9 cellular contexts compared by ENCODE assay signal in the genomic region with DNA sequence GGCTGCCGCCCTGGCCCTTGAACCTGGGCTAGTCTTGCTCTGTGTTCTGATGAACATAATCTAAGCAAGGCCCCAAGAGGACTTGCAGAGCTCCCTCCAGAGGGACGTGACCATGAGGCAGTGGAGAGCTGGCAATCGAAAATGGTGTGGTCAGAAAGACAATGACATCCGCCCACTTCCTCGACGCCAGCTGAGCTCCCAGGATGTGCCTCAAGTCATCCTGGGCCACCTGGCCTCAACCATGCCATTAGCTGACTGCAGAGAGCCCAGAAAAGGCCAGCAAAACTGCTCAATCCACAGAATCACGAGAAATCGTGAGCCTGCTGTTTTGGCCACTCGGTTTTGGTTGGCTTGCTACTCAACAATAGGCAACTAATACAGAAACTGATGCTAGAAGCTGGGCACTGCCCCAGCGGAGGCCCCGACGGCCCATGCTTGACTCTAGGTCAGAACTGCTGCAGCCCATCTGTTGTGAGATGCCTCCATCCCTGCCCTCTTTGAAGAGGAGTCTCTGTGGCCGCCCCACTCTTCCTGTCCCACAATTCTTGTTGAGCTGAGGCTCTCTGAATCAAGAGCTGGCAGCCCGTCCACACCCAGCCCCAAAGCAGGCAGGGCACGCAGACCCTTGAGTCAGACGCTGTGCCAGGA. TPM values are rescaled to one million over a fixed set of nuclear protein-coding genes. Genes with fewer than 3 reads are reported as not detected.
DNase-seq lines count a peak whose midpoint lies in the region; ATAC-seq and TF ChIP-seq lines count a peak whose summit lies in the region.
"Had no signal": no experiment of that assay in that cellular context is flagged by ENCODE, and none has a peak within 500 bp of the region (broad histone marks: within the 10 kb centered on the region; RNA-seq: fewer than 3 reads in every experiment).

No MANE protein-coding gene starts in this region.

- no peaks in the 10 kb centered on the region for H3K9me3 Mint-ChIP-seq in activated T-cell treated with anti-CD3 and anti-CD28 coated beads, Interleukin-2, amount 50 U/mL, for 24 hours
- no peaks in the 10 kb centered on the region for H3K9me3 Mint-ChIP-seq in HFFc6

- H3K4me3 ChIP-seq in OCI-LY7 (ENCODE audit: low read depth, low read length, poor library complexity, severe bottlenecking), result no peak overlapping the region

- peaks cover 4% of the 10 kb centered on the region; the same call in 1 of the 2 replicates for H4K20me1 ChIP-seq in OCI-LY7 (ENCODE audit: insufficient read depth, low read length)

- POLR2A ChIA-PET in OCI-LY7 (lab: Charles Lee), result interaction anchor here (0.6 kb wide), 1 partner anchor 104 kb away, joined by 3 read pairs; no protein-coding TSS in a partner anchor

- peaks cover 2% of the 10 kb centered on the region; the same call in 1 of the 2 replicates for H3K36me3 ChIP-seq in OCI-LY7 (ENCODE audit: insufficient read depth, low read length)

- peak overlapping the region; percentile 87 for H3K27ac Mint-ChIP-seq in activated T-cell treated with anti-CD3 and anti-CD28 coated beads, Interleukin-2, amount 50 U/mL, for 24 hours
- H3K27ac Mint-ChIP-seq in HFFc6, result peak overlapping the region; percentile 29; the same call in 1 of the 2 replicates

- no peak overlapping the region for H3K4me3 Mint-ChIP-seq in activated T-cell treated with anti-CD3 and anti-CD28 coated beads, Interleukin-2, amount 50 U/mL, for 24 hours
- no peak overlapping the region for H3K4me3 Mint-ChIP-seq in HFFc6

- peaks cover 100% of the 10 kb centered on the region for H3K4me1 Mint-ChIP-seq in activated T-cell treated with anti-CD3 and anti-CD28 coated beads, Interleukin-2, amount 50 U/mL, for 24 hours (ENCODE audit: low read depth)
- peaks cover 53% of the 10 kb centered on the region for H3K4me1 Mint-ChIP-seq in HFFc6 (ENCODE audit: low read depth)

- H3K4me1 ChIP-seq in OCI-LY7 (ENCODE audit: insufficient read depth, low read length, poor library complexity, severe bottlenecking), result peaks cover 28% of the 10 kb centered on the region

- no peak overlapping the region for H3K27ac ChIP-seq in OCI-LY7 (ENCODE audit: low read depth, low read length, poor library complexity, severe bottlenecking)

- TF ChIP-seq CTCF in HFFc6 (IDR thresholded peaks at IDR 0.05), result no peak
- TF ChIP-seq CTCF in OCI-LY7 (conservative IDR thresholded peaks at IDR 0.05; ENCODE audit: low read length), result no peak

- no peaks in the 10 kb centered on the region for H3K9me3 ChIP-seq in OCI-LY7 (ENCODE audit: low read length)

- intact Hi-C loops in OCI-LY7 (cut with micrococcal nuclease; ENCODE audit: unreplicated experiment), result no loop called here

- H3K4me2 ChIP-seq in OCI-LY7 (ENCODE audit: low read length), result peak overlapping the region; percentile 23; the same call in 1 of the 2 replicates

- peaks cover 32% of the 10 kb centered on the region for H3K36me3 Mint-ChIP-seq in activated T-cell treated with anti-CD3 and anti-CD28 coated beads, Interleukin-2, amount 50 U/mL, for 24 hours (ENCODE audit: low read depth)
- H3K36me3 Mint-ChIP-seq in HFFc6 (ENCODE audit: low read depth), result no peaks in the 10 kb centered on the region

- no peak overlapping the region for H2AFZ ChIP-seq in OCI-LY7 (ENCODE audit: low read length)

- no TSS peak for BruUV-seq in OCI-LY7 (replicated peaks; lab: Mats Ljungman, UMichigan)

- no peak for DNase-seq in activated T-cell treated with anti-CD3 and anti-CD28 coated beads, Interleukin-2, amount 50 U/mL, for 24 hours
- DNase-seq in activated T-cell treated with anti-CD3 and anti-CD28 coated beads for 4 hours (no peak), HFFc6 (no peak), OCI-LY7 (ENCODE audit: low spot score) (peak; percentile 28), ureter (ENCODE audit: low spot score) (no peak), dermis blood vessel endothelial cell (no peak), NCI-H774 (lab: John Stamatoyannopoulos, UW) (no peak)
- no peak for DNase-seq in stimulated activated naive CD8-positive, alpha-beta T cell treated with anti-CD3 and anti-CD28 coated beads, Interleukin-15, Interleukin-2, amounts not matched to agents 100 U/mL and 50 U/mL, for 24 hours
- DNase-seq: stimulated activated naive CD4-positive, alpha-beta T cell had no signal

- CTCF ChIA-PET in OCI-LY7 (lab: Charles Lee; ENCODE audit: unreplicated experiment), result no interaction called here

- H3K27me3 Mint-ChIP-seq in activated T-cell treated with anti-CD3 and anti-CD28 coated beads, Interleukin-2, amount 50 U/mL, for 24 hours, result no peaks in the 10 kb centered on the region
- no peaks in the 10 kb centered on the region; the same call in 1 of the 2 replicates for H3K27me3 Mint-ChIP-seq in HFFc6 (ENCODE audit: insufficient read depth)

- peak; percentile 21 for ATAC-seq in stimulated activated naive CD8-positive, alpha-beta T cell treated with anti-CD3 and anti-CD28 coated beads, Interleukin-15, Interleukin-2, amounts not matched to agents 100 U/mL and 50 U/mL, for 24 hours

- no peaks in the 10 kb centered on the region for H3K9me2 ChIP-seq in OCI-LY7 (ENCODE audit: insufficient read depth, low read length)

- peaks cover 50% of the 10 kb centered on the region for H3K79me2 ChIP-seq in OCI-LY7 (ENCODE audit: insufficient read depth, low read depth, low read length)

RNA-seq across cellular contexts. Expression of gene STK24, which starts 53.3 kb away (rescaled TPM):
- 10 to 100 TPM; 72.2 to 89.8 (median 80.5) TPM for total RNA-seq in HFFc6 (2021; fragmentation: NEBNext Ultra II Directional; extraction: Animal tissue kit (Norgen Biotek cat#: 25700))
- total RNA-seq in OCI-LY7 (2014; rRNA removed; shearing (Covaris generic)), result 51.1 and 60.4 TPM in 2 replicates
- total RNA-seq in OCI-LY7 (2022), result 88.7 and 92.4 TPM in 2 replicates
- 160 TPM for total RNA-seq in ureter
- total RNA-seq in dermis blood vessel endothelial cell, result 40.8 and 69.6 TPM in 2 replicates
